9 cellular contexts compared by ENCODE assay signal in the genomic region with DNA sequence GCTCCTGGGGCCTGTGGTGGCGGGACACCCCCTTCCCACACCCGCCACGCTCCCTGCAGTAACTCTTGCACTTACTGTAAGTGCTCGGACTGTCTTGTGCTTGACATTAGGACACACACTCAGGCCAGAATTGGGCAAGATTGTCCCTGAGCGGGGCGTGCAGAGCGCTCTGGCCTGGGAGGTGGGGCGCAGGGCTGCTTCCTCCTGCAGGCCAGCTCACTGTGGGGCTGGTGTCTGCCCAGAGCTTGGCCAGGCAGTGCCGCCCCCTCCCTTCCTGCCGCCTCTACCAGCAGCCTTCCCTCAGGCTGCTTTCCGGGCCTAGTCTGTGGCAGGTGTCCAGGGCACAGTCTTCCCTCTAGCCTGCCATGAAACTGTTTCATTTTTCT. TPM values are rescaled to one million over a fixed set of nuclear protein-coding genes. Genes with fewer than 3 reads are reported as not detected.
DNase-seq lines count a peak whose midpoint lies in the region; ATAC-seq and TF ChIP-seq lines count a peak whose summit lies in the region.
"Had no signal": no experiment of that assay in that cellular context is flagged by ENCODE, and none has a peak within 500 bp of the region (broad histone marks: within the 10 kb centered on the region; RNA-seq: fewer than 3 reads in every experiment).

No MANE protein-coding gene starts in this region.

- intact Hi-C loops in colonic mucosa (cut with DNase I): no loop called here
- intact Hi-C loops in naive thymus-derived CD4-positive, alpha-beta T cell (cut with micrococcal nuclease): no loop called here

- no peaks in the 10 kb centered on the region for H4K20me1 ChIP-seq in DOHH2 (ENCODE audit: control insufficient read depth, insufficient read depth, low read depth, low read length)

- POLR2A ChIA-PET in naive thymus-derived CD4-positive, alpha-beta T cell (lab: Charles Lee): interaction anchor here (1.8 kb wide), 1 partner anchor 13 kb away, joined by 6 read pairs; a partner anchor contains a TSS

- ATAC-seq in HG03095 (IDR thresholded peaks at IDR 0.05; ENCODE audit: unreplicated experiment) (peak; percentile 19), HG02938 (IDR thresholded peaks at IDR 0.05; ENCODE audit: unreplicated experiment) (no peak)
- peak; percentile 64 for ATAC-seq in naive thymus-derived CD4-positive, alpha-beta T cell

- H3K4me2 ChIP-seq in DOHH2 (ENCODE audit: low read length): peak overlapping the region; percentile 55

- H3K9me3 Mint-ChIP-seq in naive thymus-derived CD4-positive, alpha-beta T cell: no peaks in the 10 kb centered on the region

- TF ChIP-seq CTCF in DOHH2 (IDR thresholded peaks at IDR 0.05; ENCODE audit: low read depth, low read length, poor library complexity, severe bottlenecking): no peak
- no peak for TF ChIP-seq CTCF in colonic mucosa (IDR thresholded peaks at IDR 0.05)

- peaks cover 3% of the 10 kb centered on the region; the same call in 1 of the 2 replicates for H3K79me2 ChIP-seq in DOHH2 (ENCODE audit: control insufficient read depth, low read length)

- DNase-seq in colonic mucosa (no peak), GF-D8 (lab: John Stamatoyannopoulos, UW) (no peak), DMS79 (lab: John Stamatoyannopoulos, UW) (no peak)
- DNase-seq in naive thymus-derived CD4-positive, alpha-beta T cell: peak in 1 of 9 donors; percentile 3
- DNase-seq in stimulated activated naive CD4-positive, alpha-beta T cell (lab: John Stamatoyannopoulos, UW): no peak
- DNase-seq: T-helper 9 cell had no signal

- CTCF ChIA-PET in naive thymus-derived CD4-positive, alpha-beta T cell (lab: Charles Lee): no interaction called here

- H3K27ac ChIP-seq in DOHH2 (ENCODE audit: low read depth, low read length) (peak overlapping the region; percentile 67), colonic mucosa (peak overlapping the region; percentile 60)
- H3K27ac ChIP-seq in naive thymus-derived CD4-positive, alpha-beta T cell (ENCODE audit: low read depth, low read length): no peak overlapping the region

- H3K27me3 Mint-ChIP-seq in naive thymus-derived CD4-positive, alpha-beta T cell: peaks cover 0 to 3% (median 0%) of the 10 kb centered on the region in 5 donors

- peaks cover 17% of the 10 kb centered on the region for H3F3A ChIP-seq in DOHH2 (ENCODE audit: control insufficient read depth, insufficient read depth)

- no peak overlapping the region for H3K4me3 Mint-ChIP-seq in naive thymus-derived CD4-positive, alpha-beta T cell

- peaks cover 82% of the 10 kb centered on the region for H3K4me1 ChIP-seq in DOHH2 (ENCODE audit: control insufficient read depth, low read length)
- H3K4me1 ChIP-seq in colonic mucosa: peaks cover 3% of the 10 kb centered on the region
- H3K4me1 ChIP-seq in naive thymus-derived CD4-positive, alpha-beta T cell (ENCODE audit: control insufficient read depth in 2 of 2, insufficient read depth in 2 of 2, low read length in 2 of 2): no peaks in the 10 kb centered on the region

- peak overlapping the region in 1 of 2 donors; percentile 40 for H3K9ac ChIP-seq in colonic mucosa (ENCODE audit: low read depth in 2 of 2, low read length in 2 of 2)

- H3K4me3 ChIP-seq in DOHH2 (ENCODE audit: low read length) (no peak overlapping the region), colonic mucosa (no peak overlapping the region)
- H3K4me3 ChIP-seq in naive thymus-derived CD4-positive, alpha-beta T cell (ENCODE audit: low read length): no peak overlapping the region

- peaks cover 5 to 29% (median 6%) of the 10 kb centered on the region in 7 donors for H3K4me1 Mint-ChIP-seq in naive thymus-derived CD4-positive, alpha-beta T cell

- no peaks in the 10 kb centered on the region; the same call in 1 of the 2 replicates for H3K36me3 ChIP-seq in DOHH2 (ENCODE audit: control insufficient read depth, low read length)
- H3K36me3 ChIP-seq in colonic mucosa: no peaks in the 10 kb centered on the region
- H3K36me3 ChIP-seq in naive thymus-derived CD4-positive, alpha-beta T cell (ENCODE audit: control insufficient read depth in 2 of 3, insufficient read depth in 3 of 3, low read length in 3 of 3): no peaks in the 10 kb centered on the region

- H3K9me3 ChIP-seq in DOHH2 (ENCODE audit: control insufficient read depth, insufficient read depth, low read length) (no peaks in the 10 kb centered on the region), colonic mucosa (no peaks in the 10 kb centered on the region)
- H3K9me3 ChIP-seq in naive thymus-derived CD4-positive, alpha-beta T cell (ENCODE audit: control insufficient read depth in 2 of 3, low read length in 3 of 3): no peaks in the 10 kb centered on the region

- H3K27ac Mint-ChIP-seq in naive thymus-derived CD4-positive, alpha-beta T cell: no peak overlapping the region

- H3K27me3 ChIP-seq in DOHH2 (ENCODE audit: control insufficient read depth, low read length): no peaks in the 10 kb centered on the region
- no peaks in the 10 kb centered on the region for H3K27me3 ChIP-seq in colonic mucosa
- no peaks in the 10 kb centered on the region for H3K27me3 ChIP-seq in naive thymus-derived CD4-positive, alpha-beta T cell (ENCODE audit: control insufficient read depth in 2 of 2, insufficient read depth in 2 of 2, low read length in 2 of 2)

- no peaks in the 10 kb centered on the region for H3K9me2 ChIP-seq in DOHH2 (replicated peaks; ENCODE audit: control insufficient read depth, low read length)

- H3K36me3 Mint-ChIP-seq in naive thymus-derived CD4-positive, alpha-beta T cell: no peaks in the 10 kb centered on the region

RNA-seq across cellular contexts. Expression of a gene that starts 6.1 kb away (rescaled TPM):
- total RNA-seq in colonic mucosa: 100 to 1,000 TPM; 240 to 336 TPM
- 100 to 1,000 TPM in 4 of 5 experiments, 10 to 100 TPM in 1; 98.2 to 303 (median 113) TPM for total RNA-seq in naive thymus-derived CD4-positive, alpha-beta T cell
- 10 to 100 TPM; 76.5 to 96.9 TPM for polyA plus RNA-seq in naive thymus-derived CD4-positive, alpha-beta T cell

RNA-seq across cellular contexts. Expression of a gene that starts 12.5 kb away (rescaled TPM):
- 10 to 100 TPM; 19.4 to 31.6 TPM for total RNA-seq in colonic mucosa
- 100 to 1,000 TPM in 4 of 5 experiments, 10 to 100 TPM in 1; 60.0 to 258 (median 112) TPM for total RNA-seq in naive thymus-derived CD4-positive, alpha-beta T cell
- polyA plus RNA-seq in naive thymus-derived CD4-positive, alpha-beta T cell: 10 to 100 TPM; 15.0 to 22.5 TPM

RNA-seq across cellular contexts. Expression of a gene that starts 23.5 kb away (rescaled TPM):
- total RNA-seq in colonic mucosa: under 1 TPM; 0.53 to 0.54 TPM
- 1 to 10 TPM in 3 of 5 experiments, not detected in 2; 1.4 to 3.3 (median 2.8) TPM for total RNA-seq in naive thymus-derived CD4-positive, alpha-beta T cell
- polyA plus RNA-seq in naive thymus-derived CD4-positive, alpha-beta T cell: 1 to 10 TPM; 3.7 to 7.3 TPM

RNA-seq across cellular contexts. Expression of a gene that starts 30.1 kb away (rescaled TPM):
- total RNA-seq in colonic mucosa: 10 to 100 TPM; 60.4 to 71.5 TPM
- 10 to 100 TPM; 52.2 to 71.5 (median 58.3) TPM for total RNA-seq in naive thymus-derived CD4-positive, alpha-beta T cell
- 10 to 100 TPM; 30.7 to 43.5 TPM for polyA plus RNA-seq in naive thymus-derived CD4-positive, alpha-beta T cell

RNA-seq across cellular contexts. Expression of a gene that starts 32.7 kb away (rescaled TPM):
- total RNA-seq in colonic mucosa: 10 to 100 TPM in 1 of 2 donors, 1 to 10 TPM in 1; 8.4 to 15.8 TPM
- total RNA-seq in naive thymus-derived CD4-positive, alpha-beta T cell: 10 to 100 TPM in 2 of 5 experiments, 1 to 10 TPM in 3; 5.4 to 13.5 (median 9.2) TPM
- 1 to 10 TPM; 1.7 to 2.5 TPM for polyA plus RNA-seq in naive thymus-derived CD4-positive, alpha-beta T cell
